In genomic region chr5:40484495-40484894, GRCh38 we compare ENCODE assay signal across 8 cellular contexts.
DNase-seq lines count a peak whose midpoint lies in the region; ATAC-seq lines count a peak whose summit lies in the region.
"Had no signal": no experiment of that assay in that cellular context is flagged by ENCODE, and none has a peak within 500 bp of the region (broad histone marks: within the 10 kb centered on the region; RNA-seq: fewer than 3 reads in every experiment).

No MANE protein-coding gene starts in this region.

- DNase-seq in memory B cell (ENCODE audit: low spot score in 2 of 2) = peak in 1 of 2 donors; percentile 18
- no peak for DNase-seq in NCI-H2171 (lab: John Stamatoyannopoulos, UW)
- no peak for DNase-seq in T-helper 9 cell
- DNase-seq in 8988T = no peak
- DNase-seq: activated CD8-positive, alpha-beta memory T cell treated with anti-CD3 and anti-CD28 coated beads, Interleukin-2, amount 50 U/mL, for 4 hours had no signal

- no peaks in the 10 kb centered on the region for H3K27me3 Mint-ChIP-seq in memory B cell

- H3K36me3 Mint-ChIP-seq in memory B cell = no peaks in the 10 kb centered on the region

- H3K27ac Mint-ChIP-seq in memory B cell = peak overlapping the region; percentile 91

- no peaks in the 10 kb centered on the region for H3K9me3 Mint-ChIP-seq in memory B cell

- ATAC-seq in GM18873 (IDR thresholded peaks at IDR 0.05; ENCODE audit: low FRiP score, unreplicated experiment) (peak; percentile 44), GM21737 (IDR thresholded peaks at IDR 0.05; ENCODE audit: unreplicated experiment) (peak; percentile 44), HG03520 (IDR thresholded peaks at IDR 0.05; ENCODE audit: unreplicated experiment) (peak; percentile 37), memory B cell (ENCODE audit: low read depth) (peak; percentile 47)

- peaks cover 29% of the 10 kb centered on the region for H3K4me1 Mint-ChIP-seq in memory B cell

- H3K4me3 Mint-ChIP-seq in memory B cell = peak overlapping the region; percentile 75
